ENCODE assay signal across 1 cellular context in the genomic region with DNA sequence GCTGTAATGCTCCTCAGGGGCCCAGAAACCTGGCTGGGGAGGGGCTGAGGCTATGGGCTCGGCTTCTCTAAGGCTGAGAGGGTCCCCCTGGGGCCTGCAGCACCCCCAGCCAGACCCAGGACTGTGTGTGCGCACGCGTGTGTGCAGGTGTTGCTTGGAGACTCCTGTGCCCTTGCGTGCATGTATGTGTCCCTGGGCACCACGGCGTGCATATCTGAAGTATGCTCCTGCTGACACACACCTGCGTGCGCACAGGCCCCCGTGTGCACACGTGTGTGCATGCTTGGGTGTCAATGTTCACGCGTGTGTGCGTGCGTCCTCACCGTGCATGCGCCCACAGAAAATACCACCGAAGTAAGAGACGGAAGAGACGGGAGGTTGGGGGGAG.
TF ChIP-seq lines count a peak whose summit lies in the region.

No MANE protein-coding gene starts in this region.

TF ChIP-seq in H1, 55 proteins besides CTCF, POLR2A, EP300 and RAD21:
- TF ChIP-seq RNF2 (IDR thresholded peaks at IDR 0.05; ENCODE audit: borderline replicate concordance, low read depth, low read length, missing control alignments, poor library complexity, severe bottlenecking) = no peak
- no peak for TF ChIP-seq YY1 (IDR thresholded peaks at IDR 0.05; ENCODE audit: low read depth, low read length)
- TF ChIP-seq GABPA (IDR thresholded peaks at IDR 0.05; ENCODE audit: borderline replicate concordance, insufficient read depth, low read length) = no peak
- no peak for TF ChIP-seq SP1 (IDR thresholded peaks at IDR 0.05; ENCODE audit: low read depth, low read length)
- no peak for TF ChIP-seq SP4 (IDR thresholded peaks at IDR 0.05; ENCODE audit: low read length)
- peak; percentile 67 for TF ChIP-seq MAX (IDR thresholded peaks at IDR 0.05)
- TF ChIP-seq HDAC2 (IDR thresholded peaks at IDR 0.05; ENCODE audit: borderline replicate concordance in 1 of 2, low read depth in 2 of 2, low read length in 2 of 2) = no peak
- peak in 1 of 2 experiments; percentile 28; a peak in 1 of 4 replicates for TF ChIP-seq SIN3A (conservative IDR thresholded peaks at IDR 0.05 in 1 of 2, IDR thresholded peaks at IDR 0.05 in 1 of 2; ENCODE audit: low read depth in 1 of 2, low read length in 2 of 2)
- TF ChIP-seq, protein P1, sequence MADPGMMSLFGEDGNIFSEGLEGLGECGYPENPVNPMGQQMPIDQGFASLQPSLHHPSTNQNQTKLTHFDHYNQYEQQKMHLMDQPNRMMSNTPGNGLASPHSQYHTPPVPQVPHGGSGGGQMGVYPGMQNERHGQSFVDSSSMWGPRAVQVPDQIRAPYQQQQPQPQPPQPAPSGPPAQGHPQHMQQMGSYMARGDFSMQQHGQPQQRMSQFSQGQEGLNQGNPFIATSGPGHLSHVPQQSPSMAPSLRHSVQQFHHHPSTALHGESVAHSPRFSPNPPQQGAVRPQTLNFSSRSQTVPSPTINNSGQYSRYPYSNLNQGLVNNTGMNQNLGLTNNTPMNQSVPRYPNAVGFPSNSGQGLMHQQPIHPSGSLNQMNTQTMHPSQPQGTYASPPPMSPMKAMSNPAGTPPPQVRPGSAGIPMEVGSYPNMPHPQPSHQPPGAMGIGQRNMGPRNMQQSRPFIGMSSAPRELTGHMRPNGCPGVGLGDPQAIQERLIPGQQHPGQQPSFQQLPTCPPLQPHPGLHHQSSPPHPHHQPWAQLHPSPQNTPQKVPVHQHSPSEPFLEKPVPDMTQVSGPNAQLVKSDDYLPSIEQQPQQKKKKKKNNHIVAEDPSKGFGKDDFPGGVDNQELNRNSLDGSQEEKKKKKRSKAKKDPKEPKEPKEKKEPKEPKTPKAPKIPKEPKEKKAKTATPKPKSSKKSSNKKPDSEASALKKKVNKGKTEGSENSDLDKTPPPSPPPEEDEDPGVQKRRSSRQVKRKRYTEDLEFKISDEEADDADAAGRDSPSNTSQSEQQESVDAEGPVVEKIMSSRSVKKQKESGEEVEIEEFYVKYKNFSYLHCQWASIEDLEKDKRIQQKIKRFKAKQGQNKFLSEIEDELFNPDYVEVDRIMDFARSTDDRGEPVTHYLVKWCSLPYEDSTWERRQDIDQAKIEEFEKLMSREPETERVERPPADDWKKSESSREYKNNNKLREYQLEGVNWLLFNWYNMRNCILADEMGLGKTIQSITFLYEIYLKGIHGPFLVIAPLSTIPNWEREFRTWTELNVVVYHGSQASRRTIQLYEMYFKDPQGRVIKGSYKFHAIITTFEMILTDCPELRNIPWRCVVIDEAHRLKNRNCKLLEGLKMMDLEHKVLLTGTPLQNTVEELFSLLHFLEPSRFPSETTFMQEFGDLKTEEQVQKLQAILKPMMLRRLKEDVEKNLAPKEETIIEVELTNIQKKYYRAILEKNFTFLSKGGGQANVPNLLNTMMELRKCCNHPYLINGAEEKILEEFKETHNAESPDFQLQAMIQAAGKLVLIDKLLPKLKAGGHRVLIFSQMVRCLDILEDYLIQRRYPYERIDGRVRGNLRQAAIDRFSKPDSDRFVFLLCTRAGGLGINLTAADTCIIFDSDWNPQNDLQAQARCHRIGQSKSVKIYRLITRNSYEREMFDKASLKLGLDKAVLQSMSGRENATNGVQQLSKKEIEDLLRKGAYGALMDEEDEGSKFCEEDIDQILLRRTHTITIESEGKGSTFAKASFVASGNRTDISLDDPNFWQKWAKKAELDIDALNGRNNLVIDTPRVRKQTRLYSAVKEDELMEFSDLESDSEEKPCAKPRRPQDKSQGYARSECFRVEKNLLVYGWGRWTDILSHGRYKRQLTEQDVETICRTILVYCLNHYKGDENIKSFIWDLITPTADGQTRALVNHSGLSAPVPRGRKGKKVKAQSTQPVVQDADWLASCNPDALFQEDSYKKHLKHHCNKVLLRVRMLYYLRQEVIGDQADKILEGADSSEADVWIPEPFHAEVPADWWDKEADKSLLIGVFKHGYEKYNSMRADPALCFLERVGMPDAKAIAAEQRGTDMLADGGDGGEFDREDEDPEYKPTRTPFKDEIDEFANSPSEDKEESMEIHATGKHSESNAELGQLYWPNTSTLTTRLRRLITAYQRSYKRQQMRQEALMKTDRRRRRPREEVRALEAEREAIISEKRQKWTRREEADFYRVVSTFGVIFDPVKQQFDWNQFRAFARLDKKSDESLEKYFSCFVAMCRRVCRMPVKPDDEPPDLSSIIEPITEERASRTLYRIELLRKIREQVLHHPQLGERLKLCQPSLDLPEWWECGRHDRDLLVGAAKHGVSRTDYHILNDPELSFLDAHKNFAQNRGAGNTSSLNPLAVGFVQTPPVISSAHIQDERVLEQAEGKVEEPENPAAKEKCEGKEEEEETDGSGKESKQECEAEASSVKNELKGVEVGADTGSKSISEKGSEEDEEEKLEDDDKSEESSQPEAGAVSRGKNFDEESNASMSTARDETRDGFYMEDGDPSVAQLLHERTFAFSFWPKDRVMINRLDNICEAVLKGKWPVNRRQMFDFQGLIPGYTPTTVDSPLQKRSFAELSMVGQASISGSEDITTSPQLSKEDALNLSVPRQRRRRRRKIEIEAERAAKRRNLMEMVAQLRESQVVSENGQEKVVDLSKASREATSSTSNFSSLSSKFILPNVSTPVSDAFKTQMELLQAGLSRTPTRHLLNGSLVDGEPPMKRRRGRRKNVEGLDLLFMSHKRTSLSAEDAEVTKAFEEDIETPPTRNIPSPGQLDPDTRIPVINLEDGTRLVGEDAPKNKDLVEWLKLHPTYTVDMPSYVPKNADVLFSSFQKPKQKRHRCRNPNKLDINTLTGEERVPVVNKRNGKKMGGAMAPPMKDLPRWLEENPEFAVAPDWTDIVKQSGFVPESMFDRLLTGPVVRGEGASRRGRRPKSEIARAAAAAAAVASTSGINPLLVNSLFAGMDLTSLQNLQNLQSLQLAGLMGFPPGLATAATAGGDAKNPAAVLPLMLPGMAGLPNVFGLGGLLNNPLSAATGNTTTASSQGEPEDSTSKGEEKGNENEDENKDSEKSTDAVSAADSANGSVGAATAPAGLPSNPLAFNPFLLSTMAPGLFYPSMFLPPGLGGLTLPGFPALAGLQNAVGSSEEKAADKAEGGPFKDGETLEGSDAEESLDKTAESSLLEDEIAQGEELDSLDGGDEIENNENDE (IDR thresholded peaks at IDR 0.05; ENCODE audit: insufficient replicate concordance, low read length) = no peak
- no peak for TF ChIP-seq POLR2AphosphoS5 (IDR thresholded peaks at IDR 0.05; ENCODE audit: low read depth, low read length)
- TF ChIP-seq TCF12 (IDR thresholded peaks at IDR 0.05; ENCODE audit: low read depth, low read length) = no peak
- TF ChIP-seq ZNF274 (IDR thresholded peaks at IDR 0.05; ENCODE audit: borderline replicate concordance, extremely low read depth, low read length) = no peak
- no peak for TF ChIP-seq SP2 (IDR thresholded peaks at IDR 0.05; ENCODE audit: low read length)
- TF ChIP-seq FOSL1 (IDR thresholded peaks at IDR 0.05; ENCODE audit: insufficient read depth, low read depth, low read length) = no peak
